9 cellular contexts compared by ENCODE assay signal in the genomic region with DNA sequence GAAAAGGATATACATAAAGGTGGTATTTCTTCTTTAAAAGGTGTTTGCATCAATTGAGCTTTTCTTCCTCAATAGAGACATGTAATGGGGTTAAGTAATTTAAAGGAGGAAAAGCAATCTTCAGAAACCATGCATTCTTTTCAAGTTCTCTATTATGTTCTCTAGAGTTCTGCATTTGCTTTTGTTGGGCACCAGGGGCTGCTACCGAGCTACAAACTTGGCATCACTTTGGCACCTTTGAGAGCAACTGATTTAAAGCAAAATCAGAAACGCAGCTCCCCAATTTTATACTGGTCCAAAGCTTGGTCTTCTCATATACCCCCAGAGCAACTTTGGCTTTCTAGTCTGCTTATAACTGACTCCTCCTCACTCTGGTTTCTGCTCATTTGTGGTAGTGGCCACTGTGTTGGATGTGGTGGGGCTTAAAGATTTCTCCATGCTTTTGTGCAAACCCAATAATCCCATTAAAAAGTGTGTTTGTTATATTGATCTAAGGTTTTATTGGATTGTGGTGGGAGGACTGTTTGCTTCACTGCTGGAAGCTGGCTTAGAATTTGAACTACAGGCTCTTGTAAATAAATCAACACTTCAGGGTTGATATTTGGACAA.
DNase-seq lines count a peak whose midpoint lies in the region; ATAC-seq and TF ChIP-seq lines count a peak whose summit lies in the region.
"Had no signal": no experiment of that assay in that cellular context is flagged by ENCODE, and none has a peak within 500 bp of the region (broad histone marks: within the 10 kb centered on the region; RNA-seq: fewer than 3 reads in every experiment).

No MANE protein-coding gene starts in this region.

- TF ChIP-seq CTCF in MCF 10A (IDR thresholded peaks at IDR 0.05; ENCODE audit: unreplicated experiment) = peak; percentile 65
- peak; percentile 57 to 69 (median 61) for TF ChIP-seq CTCF in right lobe of liver (IDR thresholded peaks at IDR 0.05)

- no peaks in the 10 kb centered on the region for H3K36me3 Mint-ChIP-seq in MCF 10A (ENCODE audit: insufficient read depth, unreplicated experiment)

- 0% methylated on average over 2 of the region's 2 CpGs for WGBS in right lobe of liver (ENCODE audit: insufficient coverage, low coverage, low lambda C conversion rate, missing lambda C conversion rate)

- POLR2A ChIA-PET in MCF 10A (lab: Yijun Ruan, JAX) = interaction anchor here (0.7 kb wide), 1 partner anchor 1296 kb away, joined by 3 read pairs; no protein-coding TSS in a partner anchor

- H3K4me1 ChIP-seq in right lobe of liver = no peaks in the 10 kb centered on the region
- H3K4me1 ChIP-seq: BLaER1 treated with 17β-estradiol and CSF1 and Interleukin-3, amounts not matched to agents 10 nM and 100 nM had no signal

- no peak for TF ChIP-seq POLR2A in right lobe of liver (IDR thresholded peaks at IDR 0.05)

- no peak overlapping the region for H3K27ac ChIP-seq in right lobe of liver
- H3K27ac ChIP-seq: BLaER1 treated with 17β-estradiol and CSF1 and Interleukin-3, amounts not matched to agents 10 nM and 100 nM had no signal

- H3K9me3 Mint-ChIP-seq in MCF 10A (ENCODE audit: unreplicated experiment) = no peaks in the 10 kb centered on the region

- no peak overlapping the region for H3K27ac Mint-ChIP-seq in MCF 10A (ENCODE audit: low read depth, unreplicated experiment)

- no peaks in the 10 kb centered on the region for H3K9me3 ChIP-seq in right lobe of liver
- H3K9me3 ChIP-seq: BLaER1 treated with 17β-estradiol and CSF1 and Interleukin-3, amounts not matched to agents 10 nM and 100 nM had no signal

- H3K27me3 ChIP-seq in right lobe of liver = no peaks in the 10 kb centered on the region
- H3K27me3 ChIP-seq: BLaER1 treated with 17β-estradiol and CSF1 and Interleukin-3, amounts not matched to agents 10 nM and 100 nM had no signal

- peak; percentile 8 for DNase-seq in NCI-H1436 (lab: John Stamatoyannopoulos, UW)
- DNase-seq in NCI-H1436 treated with DMSO at 0.1 percent for 48 hours (lab: John Stamatoyannopoulos, UW) = no peak
- DNase-seq in NCI-H345 (lab: John Stamatoyannopoulos, UW) = peak; percentile 64
- DNase-seq in MCF 10A (ENCODE audit: unreplicated experiment) = peak; percentile 51
- DNase-seq in right lobe of liver = peak in 2 of 3 donors; percentile 22 to 49
- DNase-seq in activated effector memory CD4-positive, alpha-beta T cell treated with anti-CD3 and anti-CD28 coated beads, Interleukin-2, amount 50 U/mL, for 16 hours = no peak
- no peak for DNase-seq in CD1c-positive myeloid dendritic cell (ENCODE audit: extremely low spot score)

- no peaks in the 10 kb centered on the region for H3K4me1 Mint-ChIP-seq in MCF 10A (ENCODE audit: insufficient read depth, unreplicated experiment)

- no peaks in the 10 kb centered on the region for H3K36me3 ChIP-seq in right lobe of liver
- H3K36me3 ChIP-seq: BLaER1 treated with 17β-estradiol and CSF1 and Interleukin-3, amounts not matched to agents 10 nM and 100 nM had no signal

- no TSS peak for BruUV-seq in MCF 10A (replicated peaks; lab: Mats Ljungman, UMichigan)

- H3K4me3 ChIP-seq in right lobe of liver = no peak overlapping the region
- H3K4me3 ChIP-seq: BLaER1 treated with 17β-estradiol and CSF1 and Interleukin-3, amounts not matched to agents 10 nM and 100 nM had no signal

- peaks cover 55% of the 10 kb centered on the region for H3K27me3 Mint-ChIP-seq in MCF 10A (ENCODE audit: insufficient read depth, unreplicated experiment)

- CTCF ChIA-PET in MCF 10A (lab: Yijun Ruan, JAX) = interaction anchor here (0.6 to 2.5 kb wide), 14 partner anchors 13 to 866 kb away, joined by 3 to 9 read pairs (median 3); no protein-coding TSS in a partner anchor

- ATAC-seq in HG02642 (IDR thresholded peaks at IDR 0.05; ENCODE audit: poor library complexity, unreplicated experiment) (peak; percentile 66), right lobe of liver (peak; percentile 70 to 80 (median 72))

- no peak overlapping the region for H3K4me3 Mint-ChIP-seq in MCF 10A (ENCODE audit: unreplicated experiment)

- intact Hi-C loops in MCF 10A (cut with micrococcal nuclease) (loop anchor here (2.0 kb wide), 2 partner anchors 414 to 666 kb away; no protein-coding TSS in a partner anchor), right lobe of liver (cut with DNase I) (no loop called here)

Comparison
In these comparisons a context has a peak if more than half of its experiments do, and no peak if none do; other contexts are left out.
1. DNase-seq: peak in NCI-H1436 (single experiment), NCI-H345 (single experiment), MCF 10A (single experiment) and right lobe of liver (2 of 3); none in NCI-H1436 treated with DMSO at 0.1 percent for 48 hours (single experiment), activated effector memory CD4-positive, alpha-beta T cell treated with anti-CD3 and anti-CD28 coated beads, Interleukin-2, amount 50 U/mL, for 16 hours (single experiment) and CD1c-positive myeloid dendritic cell (single experiment).